In genomic region chr16:76756423-76756822, GRCh38 we compare ENCODE assay signal across 35 cellular contexts.
"Had no signal": no experiment of that assay in that cellular context is flagged by ENCODE, and none has a peak within 500 bp of the region (broad histone marks: within the 10 kb centered on the region; RNA-seq: fewer than 3 reads in every experiment).

No MANE protein-coding gene starts in this region.

- H3K4me3 ChIP-seq: MG63 had no signal

- H3K27me3 ChIP-seq: MG63 had no signal

- H3K36me3 ChIP-seq: MG63 had no signal

- DNase-seq: Karpas-422, Kasumi-1, MG63, MM.1S, MV-4-11, NCI-H1048, NCI-H1092, NCI-H1092 treated with DMSO at 0.1 percent for 48 hours, NCI-H1105, NCI-H1105 treated with DMSO at 0.1 percent for 48 hours, NCI-H1417, NCI-H1417 treated with DMSO at 0.1 percent for 48 hours, NCI-H1436, NCI-H1436 treated with DMSO at 0.1 percent for 48 hours, NCI-H146, NCI-H1694, NCI-H1694 treated with DMSO at 0.1 percent for 48 hours, NCI-H187, NCI-H187 treated with DMSO at 0.1 percent for 48 hours, NCI-H1930, NCI-H2029, NCI-H2029 treated with DMSO at 0.1 percent for 48 hours, NCI-H2081, NCI-H2081 treated with DMSO at 0.1 percent for 48 hours, NCI-H2107, NCI-H2171, NCI-H2171 treated with DMSO at 0.1 percent for 48 hours, NCI-H2227 treated with DMSO at 0.1 percent for 48 hours, NCI-H226, NCI-H345, NCI-H446, NCI-H446 treated with DMSO at 0.1 percent for 48 hours, NCI-H510A, NCI-H510A treated with DMSO at 0.1 percent for 48 hours, NCI-H524 had no signal

- H3K9me3 ChIP-seq: MG63 had no signal
